ENCODE assay signal across 18 cellular contexts in the genomic region with DNA sequence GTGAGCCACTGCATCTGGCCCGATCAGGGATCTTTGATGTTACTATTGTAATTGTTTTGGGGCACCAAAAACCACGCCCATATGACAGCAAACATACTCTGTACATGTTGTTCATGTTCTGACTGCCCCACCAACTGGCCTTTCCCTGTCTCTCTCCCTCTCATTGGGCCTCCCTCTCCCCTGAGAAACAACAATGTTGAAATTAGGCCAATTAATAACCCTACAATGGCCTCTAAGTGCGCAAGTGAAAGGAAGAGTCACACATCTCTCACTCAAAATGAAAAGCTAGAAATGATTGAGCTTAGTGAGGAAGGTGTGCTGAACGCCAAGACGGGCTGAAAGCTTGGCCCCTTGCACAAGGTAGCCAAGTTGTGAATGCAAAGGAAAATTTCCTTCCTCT. TPM values are rescaled to one million over a fixed set of nuclear protein-coding genes. Genes with fewer than 3 reads are reported as not detected.
DNase-seq lines count a peak whose midpoint lies in the region; ATAC-seq and TF ChIP-seq lines count a peak whose summit lies in the region.
"Had no signal": no experiment of that assay in that cellular context is flagged by ENCODE, and none has a peak within 500 bp of the region (broad histone marks: within the 10 kb centered on the region; RNA-seq: fewer than 3 reads in every experiment).

No MANE protein-coding gene starts in this region.

- H3K27ac Mint-ChIP-seq in activated T-cell treated with anti-CD3 and anti-CD28 coated beads, Interleukin-2, amount 50 U/mL, for 72 hours, result no peak overlapping the region
- no peak overlapping the region for H3K27ac Mint-ChIP-seq in activated T-cell treated with anti-CD3 and anti-CD28 coated beads, Interleukin-2, amount 50 U/mL, for 24 hours
- peak overlapping the region; percentile 8 to 65 (median 18) for H3K27ac Mint-ChIP-seq in nephron
- H3K27ac Mint-ChIP-seq: CD14-positive monocyte had no signal

- H3K36me3 ChIP-seq in HAP-1 (replicated peaks), result no peaks in the 10 kb centered on the region

- ATAC-seq in activated T-cell treated with anti-CD3 and anti-CD28 coated beads, Interleukin-2, amount 50 U/mL, for 72 hours (replicated peaks in 1 of 2), result peak; percentile 93 to 98
- ATAC-seq in GM19351 (IDR thresholded peaks at IDR 0.05; ENCODE audit: unreplicated experiment) (peak; percentile 63), HG03439 (IDR thresholded peaks at IDR 0.05; ENCODE audit: unreplicated experiment) (peak; percentile 61), HG02840 (IDR thresholded peaks at IDR 0.05; ENCODE audit: low FRiP score, unreplicated experiment) (no peak)

- H3K27me3 Mint-ChIP-seq in activated T-cell treated with anti-CD3 and anti-CD28 coated beads, Interleukin-2, amount 50 U/mL, for 72 hours (ENCODE audit: low read depth), result peaks cover 18% of the 10 kb centered on the region
- peaks cover 10% of the 10 kb centered on the region for H3K27me3 Mint-ChIP-seq in activated T-cell treated with anti-CD3 and anti-CD28 coated beads, Interleukin-2, amount 50 U/mL, for 24 hours
- peaks cover 5% of the 10 kb centered on the region for H3K27me3 Mint-ChIP-seq in nephron (ENCODE audit: low read depth)

- H3K27me3 ChIP-seq in HAP-1 (ENCODE audit: low read depth), result no peaks in the 10 kb centered on the region

- peaks cover 4 to 8% of the 10 kb centered on the region in 2 donors for H3K36me3 Mint-ChIP-seq in activated T-cell treated with anti-CD3 and anti-CD28 coated beads, Interleukin-2, amount 50 U/mL, for 72 hours (ENCODE audit: insufficient read depth in 2 of 2)
- H3K36me3 Mint-ChIP-seq in activated T-cell treated with anti-CD3 and anti-CD28 coated beads, Interleukin-2, amount 50 U/mL, for 24 hours (ENCODE audit: low read depth), result no peaks in the 10 kb centered on the region
- H3K36me3 Mint-ChIP-seq in nephron (ENCODE audit: low read depth), result no peaks in the 10 kb centered on the region
- H3K36me3 Mint-ChIP-seq: CD14-positive monocyte had no signal

- peaks cover 5% of the 10 kb centered on the region for H3K4me1 Mint-ChIP-seq in activated T-cell treated with anti-CD3 and anti-CD28 coated beads, Interleukin-2, amount 50 U/mL, for 72 hours (ENCODE audit: low read depth)
- peaks cover 7% of the 10 kb centered on the region for H3K4me1 Mint-ChIP-seq in activated T-cell treated with anti-CD3 and anti-CD28 coated beads, Interleukin-2, amount 50 U/mL, for 24 hours (ENCODE audit: low read depth)
- peaks cover 5% of the 10 kb centered on the region for H3K4me1 Mint-ChIP-seq in nephron
- H3K4me1 Mint-ChIP-seq: CD14-positive monocyte had no signal

- in situ Hi-C loops in HAP-1 (cut with MboI; ENCODE audit: low sequenced_read_pairs), result no loop called here

- peaks cover 0 to 8% of the 10 kb centered on the region in 2 donors for H3K9me3 Mint-ChIP-seq in activated T-cell treated with anti-CD3 and anti-CD28 coated beads, Interleukin-2, amount 50 U/mL, for 72 hours
- H3K9me3 Mint-ChIP-seq in activated T-cell treated with anti-CD3 and anti-CD28 coated beads, Interleukin-2, amount 50 U/mL, for 24 hours, result peaks cover 3% of the 10 kb centered on the region
- peaks cover 11% of the 10 kb centered on the region for H3K9me3 Mint-ChIP-seq in nephron

- peak; percentile 29 to 44 for DNase-seq in activated T-cell treated with anti-CD3 and anti-CD28 coated beads, Interleukin-2, amount 50 U/mL, for 72 hours
- no peak for DNase-seq in activated T-cell treated with anti-CD3 and anti-CD28 coated beads, Interleukin-2, amount 50 U/mL, for 24 hours
- no peak for DNase-seq in HAP-1 (ENCODE audit: low spot score in 2 of 2)
- DNase-seq: DMS79, KG1, MV-4-11, NCI-H1417, NCI-H187 treated with DMSO at 0.1 percent for 48 hours, NCI-H345, NCI-H524 treated with DMSO at 0.1 percent for 48 hours, SHP77 had no signal

- TF ChIP-seq CTCF in nephron (IDR thresholded peaks at IDR 0.05; ENCODE audit: unreplicated experiment in 3 of 3), result no peak

- no peaks in the 10 kb centered on the region for H3K9me3 ChIP-seq in HAP-1

- H3K4me3 Mint-ChIP-seq in activated T-cell treated with anti-CD3 and anti-CD28 coated beads, Interleukin-2, amount 50 U/mL, for 72 hours, result peak overlapping the region in 1 of 2 donors; percentile 5
- no peak overlapping the region for H3K4me3 Mint-ChIP-seq in activated T-cell treated with anti-CD3 and anti-CD28 coated beads, Interleukin-2, amount 50 U/mL, for 24 hours
- no peak overlapping the region for H3K4me3 Mint-ChIP-seq in nephron
- H3K4me3 Mint-ChIP-seq: CD14-positive monocyte had no signal

- no peaks in the 10 kb centered on the region for H3K4me1 ChIP-seq in HAP-1

- H3K4me3 ChIP-seq in HAP-1, result no peak overlapping the region
- H3K4me3 ChIP-seq: SK-N-MC had no signal

RNA-seq across cellular contexts. Expression of a gene that starts 50.3 kb away (rescaled TPM):
- 1 to 10 TPM; 6.1 to 6.3 TPM for total RNA-seq in activated T-cell treated with anti-CD3 and anti-CD28 coated beads, Interleukin-2, amount 50 U/mL, for 72 hours
- total RNA-seq: HT-29 had no signal

Comparison
In these comparisons a context has a peak if more than half of its experiments do, and no peak if none do; other contexts are left out.
1. DNase-seq: peak in activated T-cell treated with anti-CD3 and anti-CD28 coated beads, Interleukin-2, amount 50 U/mL, for 72 hours (2 of 2); none in activated T-cell treated with anti-CD3 and anti-CD28 coated beads, Interleukin-2, amount 50 U/mL, for 24 hours (single experiment) and HAP-1 (0 of 2).
2. H3K27ac Mint-ChIP-seq: peak in nephron (3 of 3); none in activated T-cell treated with anti-CD3 and anti-CD28 coated beads, Interleukin-2, amount 50 U/mL, for 72 hours (single experiment) and activated T-cell treated with anti-CD3 and anti-CD28 coated beads, Interleukin-2, amount 50 U/mL, for 24 hours (single experiment).